In the genomic region with DNA sequence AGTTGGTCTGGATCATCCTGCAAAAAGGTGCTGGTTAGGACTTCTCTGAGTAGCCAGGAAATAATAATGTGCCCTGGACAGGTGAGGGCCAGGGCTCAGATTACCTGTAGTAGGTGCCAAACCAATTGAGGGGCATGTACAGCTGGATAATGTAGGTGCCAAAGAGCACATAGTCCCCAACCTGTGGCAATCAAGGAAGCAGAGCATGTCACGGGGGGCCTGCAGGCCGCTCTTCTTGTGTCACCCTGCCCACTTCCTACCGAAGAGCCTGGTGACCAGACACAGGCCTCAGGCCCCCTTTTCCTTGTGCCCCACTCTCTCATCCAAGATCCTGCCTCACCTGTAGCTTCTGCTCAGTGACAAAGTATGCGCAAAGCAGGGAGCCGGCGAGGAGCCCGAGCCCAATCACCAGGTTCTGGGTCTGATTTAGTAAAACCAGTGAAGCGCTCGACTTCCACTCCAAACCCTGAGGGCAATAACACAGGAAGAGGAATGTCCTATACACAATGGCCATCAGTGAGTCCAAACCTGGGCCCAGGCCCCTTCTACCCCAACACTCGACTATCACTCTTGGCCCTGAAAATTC, we compare ENCODE assay signal across 34 cellular contexts.
"Had no signal": no experiment of that assay in that cellular context is flagged by ENCODE, and none has a peak within 500 bp of the region (broad histone marks: within the 10 kb centered on the region; RNA-seq: fewer than 3 reads in every experiment).

No MANE protein-coding gene starts in this region.

- H3K9me3 Mint-ChIP-seq: activated B cell treated with CpG ODN at 0.5 μM for 24 hours; activated CD8-positive, alpha-beta T cell treated with anti-CD3 and anti-CD28 coated beads for 36 hours; activated naive CD8-positive, alpha-beta T cell treated with anti-CD3 and anti-CD28 coated beads for 36 hours; activated T-cell treated with anti-CD3 and anti-CD28 coated beads, Interleukin-2, amount 50 U/mL, for 72 hours; activated T-helper 17 cell treated with anti-CD3 and anti-CD28 coated beads, Interleukin-2, amount 50 U/mL, for 72 hours had no signal

- H3K9me3 ChIP-seq: adrenal gland, body of pancreas, breast epithelium had no signal

- H3K27ac ChIP-seq: adrenal gland, body of pancreas, VCaP had no signal

- H3K27me3 Mint-ChIP-seq: activated B cell treated with CpG ODN at 0.5 μM for 24 hours; activated CD8-positive, alpha-beta T cell treated with anti-CD3 and anti-CD28 coated beads for 36 hours; activated naive CD8-positive, alpha-beta T cell treated with anti-CD3 and anti-CD28 coated beads for 36 hours; activated T-helper 17 cell treated with anti-CD3 and anti-CD28 coated beads, Interleukin-2, amount 50 U/mL, for 72 hours had no signal

- H3K27ac Mint-ChIP-seq: activated B cell treated with CpG ODN at 0.5 μM for 24 hours; activated CD8-positive, alpha-beta T cell treated with anti-CD3 and anti-CD28 coated beads for 36 hours; activated naive CD8-positive, alpha-beta T cell treated with anti-CD3 and anti-CD28 coated beads for 36 hours; activated T-cell treated with anti-CD3 and anti-CD28 coated beads, Interleukin-2, amount 50 U/mL, for 72 hours had no signal

- DNase-seq: activated B cell treated with CpG ODN at 0.5 μM for 24 hours; activated CD4-positive, alpha-beta T cell treated with anti-CD3 and anti-CD28 coated beads for 4 hours; activated CD4-positive, CD25-positive, alpha-beta regulatory T cell treated with anti-CD3 and anti-CD28 coated beads, Interleukin-2, amount 50 U/mL, for 72 hours; activated CD8-positive, alpha-beta T cell treated with anti-CD3 and anti-CD28 coated beads for 36 hours; activated effector memory CD4-positive, alpha-beta T cell treated with anti-CD3 and anti-CD28 coated beads, Interleukin-2, amount 50 U/mL, for 16 hours; activated naive CD4-positive, alpha-beta T cell; activated naive CD4-positive, alpha-beta T cell treated with anti-CD3 and anti-CD28 coated beads, Interleukin-2, amount 50 U/mL, for 16 hours; activated naive CD8-positive, alpha-beta T cell treated with anti-CD3 and anti-CD28 coated beads for 36 hours; activated T-cell treated with anti-CD3 and anti-CD28 coated beads, Interleukin-2, amount 50 U/mL, for 1 hour; activated T-cell treated with anti-CD3 and anti-CD28 coated beads, Interleukin-2, amount 50 U/mL, for 72 hours; KG1; NCI-H1048; NCI-H1105 treated with DMSO at 0.1 percent for 48 hours; NCI-H1436; NCI-H1694; NCI-H1930; NCI-H2107; NCI-H2171 treated with DMSO at 0.1 percent for 48 hours; NCI-H2227 treated with DMSO at 0.1 percent for 48 hours; NCI-H446; NCI-H510A treated with DMSO at 0.1 percent for 48 hours; NCI-H526 treated with DMSO at 0.1 percent for 48 hours; NCI-H774; SHP77 treated with DMSO at 0.1 percent for 48 hours; SW 1271; T-helper 1 cell; T-helper 2 cell; T-helper 9 cell had no signal

- ATAC-seq: activated CD8-positive, alpha-beta T cell treated with anti-CD3 and anti-CD28 coated beads for 36 hours; activated T-cell treated with anti-CD3 and anti-CD28 coated beads, Interleukin-2, amount 50 U/mL, for 72 hours; activated T-helper 17 cell treated with anti-CD3 and anti-CD28 coated beads, Interleukin-2, amount 50 U/mL, for 72 hours; body of pancreas; Panc1 had no signal

- H3K27me3 ChIP-seq: adrenal gland, body of pancreas, breast epithelium had no signal

- H3K36me3 ChIP-seq: breast epithelium had no signal

- H3K4me3 ChIP-seq: adrenal gland, body of pancreas, breast epithelium had no signal

- H3K4me3 Mint-ChIP-seq: activated B cell treated with CpG ODN at 0.5 μM for 24 hours; activated CD8-positive, alpha-beta T cell treated with anti-CD3 and anti-CD28 coated beads for 36 hours; activated naive CD8-positive, alpha-beta T cell treated with anti-CD3 and anti-CD28 coated beads for 36 hours; activated T-cell treated with anti-CD3 and anti-CD28 coated beads, Interleukin-2, amount 50 U/mL, for 72 hours; activated T-helper 17 cell treated with anti-CD3 and anti-CD28 coated beads, Interleukin-2, amount 50 U/mL, for 72 hours had no signal
